In the genomic region with DNA sequence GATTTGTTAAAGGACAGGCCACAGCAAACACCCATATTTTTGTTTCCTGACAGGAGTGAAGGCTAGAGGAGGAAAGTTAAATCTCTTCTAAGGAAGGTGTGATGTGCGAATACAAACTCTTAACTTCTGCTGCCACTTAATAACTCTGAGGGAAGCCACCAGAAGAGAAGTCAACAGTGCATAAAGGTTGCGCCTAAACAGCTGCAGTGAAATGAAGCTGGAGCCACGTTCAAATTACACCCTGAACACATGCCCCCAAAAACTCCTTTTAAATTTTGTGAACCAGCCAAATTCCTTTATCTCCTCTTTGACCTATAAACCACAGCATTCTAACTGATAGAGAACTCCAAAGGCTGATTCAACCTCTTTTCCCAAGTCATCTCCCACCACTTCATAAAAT, we compare ENCODE assay signal across 24 cellular contexts.
"Had no signal": no experiment of that assay in that cellular context is flagged by ENCODE, and none has a peak within 500 bp of the region (broad histone marks: within the 10 kb centered on the region; RNA-seq: fewer than 3 reads in every experiment).

No MANE protein-coding gene starts in this region.

- H3K4me1 ChIP-seq: breast epithelium, esophagus squamous epithelium, thyroid gland had no signal

- H3K4me3 Mint-ChIP-seq: activated naive CD8-positive, alpha-beta T cell treated with anti-CD3 and anti-CD28 coated beads, Interleukin-2, amount 10 ng/mL, durations not matched to agents 7 days and 5 days; activated T-cell treated with anti-CD3 and anti-CD28 coated beads, Interleukin-2, amount 50 U/mL, for 4 hours; stimulated activated naive CD8-positive, alpha-beta T cell treated with anti-CD3 and anti-CD28 coated beads, Interleukin-15, Interleukin-2, amounts not matched to agents 100 ng/mL and 50 ng/mL, for 24 hours had no signal

- H3K27me3 ChIP-seq: breast epithelium, esophagus squamous epithelium, gastrocnemius medialis, spleen, thyroid gland had no signal

- H3K4me1 Mint-ChIP-seq: activated naive CD8-positive, alpha-beta T cell treated with anti-CD3 and anti-CD28 coated beads, Interleukin-2, amount 10 ng/mL, durations not matched to agents 7 days and 5 days had no signal

- H3K9me3 Mint-ChIP-seq: activated naive CD8-positive, alpha-beta T cell treated with anti-CD3 and anti-CD28 coated beads, Interleukin-2, amount 10 ng/mL, durations not matched to agents 7 days and 5 days; activated T-cell treated with anti-CD3 and anti-CD28 coated beads, Interleukin-2, amount 50 U/mL, for 4 hours; activated T-helper 2 cell treated with anti-CD3 and anti-CD28 coated beads, Interferon-gamma antibody, Interleukin-2, Interleukin-4, amounts not matched to agents 10 μg/mL and 5 μg/mL and 100 μg/mL, durations not matched to agents 14 hours and 24 hours and 36 hours; stimulated activated naive CD8-positive, alpha-beta T cell treated with anti-CD3 and anti-CD28 coated beads, Interleukin-15, Interleukin-2, amounts not matched to agents 100 ng/mL and 50 ng/mL, for 24 hours had no signal

- H3K27ac ChIP-seq: breast epithelium, coronary artery, esophagus squamous epithelium, gastrocnemius medialis, spleen, thyroid gland had no signal

- H3K36me3 Mint-ChIP-seq: activated naive CD8-positive, alpha-beta T cell treated with anti-CD3 and anti-CD28 coated beads, Interleukin-2, amount 10 ng/mL, durations not matched to agents 7 days and 5 days had no signal

- ATAC-seq: activated T-cell treated with anti-CD3 and anti-CD28 coated beads, Interleukin-2, amount 50 U/mL, for 4 hours; gastrocnemius medialis had no signal

- H3K4me3 ChIP-seq: breast epithelium, coronary artery, esophagus squamous epithelium, gastrocnemius medialis, spleen, thyroid gland had no signal

- H3K27ac Mint-ChIP-seq: activated naive CD8-positive, alpha-beta T cell treated with anti-CD3 and anti-CD28 coated beads, Interleukin-2, amount 10 ng/mL, durations not matched to agents 7 days and 5 days; activated T-helper 2 cell treated with anti-CD3 and anti-CD28 coated beads, Interferon-gamma antibody, Interleukin-2, Interleukin-4, amounts not matched to agents 10 μg/mL and 5 μg/mL and 100 μg/mL, durations not matched to agents 14 hours and 24 hours and 36 hours; stimulated activated naive CD8-positive, alpha-beta T cell treated with anti-CD3 and anti-CD28 coated beads, Interleukin-15, Interleukin-2, amounts not matched to agents 100 ng/mL and 50 ng/mL, for 24 hours had no signal

- DNase-seq: activated CD4-positive, alpha-beta T cell treated with anti-CD3 and anti-CD28 coated beads for 4 hours; activated CD4-positive, alpha-beta T cell treated with anti-CD3 and anti-CD28 coated beads, Interleukin-2, amount 50 U/mL, for 48 hours; activated CD4-positive, CD25-positive, alpha-beta regulatory T cell; activated CD8-positive, alpha-beta memory T cell treated with anti-CD3 and anti-CD28 coated beads, Interleukin-2, amount 50 U/mL, for 48 hours; activated naive CD4-positive, alpha-beta T cell; activated naive CD8-positive, alpha-beta T cell treated with anti-CD3 and anti-CD28 coated beads, Interleukin-2, amount 10 ng/mL, durations not matched to agents 7 days and 5 days; activated T-cell treated with anti-CD3 and anti-CD28 coated beads, Interleukin-2, amount 50 U/mL, for 4 hours; amniotic stem cell; cerebellar nuclear complex; esophagus squamous epithelium; gastrocnemius medialis; head of caudate nucleus; mesenchymal stem cell; posterior cingulate gyrus; retina; spleen; stimulated activated CD4-positive, alpha-beta T cell treated with anti-CD3 and anti-CD28 coated beads, Interleukin-4, amount 100 ng/mL, for 1 hour; substantia nigra; T-helper 9 cell; thyroid gland had no signal

- H3K36me3 ChIP-seq: breast epithelium, esophagus squamous epithelium, gastrocnemius medialis, spleen, thyroid gland had no signal

- H3K9me3 ChIP-seq: breast epithelium, esophagus squamous epithelium, gastrocnemius medialis, spleen, thyroid gland had no signal
